ENCODE assay signal across 23 cellular contexts in genomic region chr3:22377421-22377820, GRCh38.
A peak's percentile ranks its signal among the peaks of the same experiment; 100 is the strongest.
DNase-seq lines count a peak whose midpoint lies in the region; TF ChIP-seq lines count a peak whose summit lies in the region.
"Had no signal": no experiment of that assay in that cellular context is flagged by ENCODE, and none has a peak within 500 bp of the region (broad histone marks: within the 10 kb centered on the region; RNA-seq: fewer than 3 reads in every experiment).

No MANE protein-coding gene starts in this region.

- H3K79me2 ChIP-seq in SK-N-SH (ENCODE audit: insufficient read depth) (no peaks in the 10 kb centered on the region), fibroblast of lung (ENCODE audit: control insufficient read depth, insufficient read depth, low read length) (no peaks in the 10 kb centered on the region)

- CTCF ChIA-PET in SK-N-SH (lab: Yijun Ruan, JAX): no interaction called here

- H3K9ac ChIP-seq in SK-N-SH (no peak overlapping the region), fibroblast of lung (ENCODE audit: insufficient read depth, low read length) (no peak overlapping the region)

- H3K27ac ChIP-seq in SK-N-SH (ENCODE audit: low read depth in 2 of 2, low read length in 1 of 2): peak overlapping the region; percentile 42 to 43; a peak in 3 of 4 replicates
- no peak overlapping the region for H3K27ac ChIP-seq in fibroblast of lung (ENCODE audit: insufficient read depth, low read length)
- H3K27ac ChIP-seq: left ventricle myocardium inferior, RWPE1, skin epidermis, suprapubic skin had no signal

- H3K36me3 ChIP-seq in SK-N-SH (replicated peaks in 1 of 2; ENCODE audit: control insufficient read depth in 1 of 2, insufficient read depth in 2 of 2, low read length in 1 of 2) (no peaks in the 10 kb centered on the region), fibroblast of lung (ENCODE audit: control insufficient read depth, insufficient read depth, low read length) (no peaks in the 10 kb centered on the region)
- H3K36me3 ChIP-seq: left ventricle myocardium inferior, suprapubic skin had no signal

- no peaks in the 10 kb centered on the region for H3K9me3 ChIP-seq in SK-N-SH
- no peaks in the 10 kb centered on the region for H3K9me3 ChIP-seq in fibroblast of lung (ENCODE audit: control insufficient read depth, insufficient read depth, low read depth, low read length)
- H3K9me3 ChIP-seq: left ventricle myocardium inferior, suprapubic skin had no signal

- H3F3A ChIP-seq in SK-N-SH (replicated peaks; ENCODE audit: insufficient read depth): peaks cover 7% of the 10 kb centered on the region

- DNase-seq in GM04503 (ENCODE audit: low read depth): peak; percentile 18
- no peak for DNase-seq in SK-N-SH
- peak; percentile 38 to 70 for DNase-seq in fibroblast of lung (ENCODE audit: low read depth in 2 of 2)
- peak; percentile 7 for DNase-seq in renal cortical epithelial cell (ENCODE audit: low read depth)
- DNase-seq in OCI-M1 (lab: John Stamatoyannopoulos, UW): no peak
- no peak for DNase-seq in MV-4-11 (lab: John Stamatoyannopoulos, UW)
- no peak for DNase-seq in SK-N-DZ (ENCODE audit: low spot score)
- no peak for DNase-seq in NOMO-1 treated with dmso at 0.1 percent for 144 hours (lab: John Stamatoyannopoulos, UW; ENCODE audit: unreplicated experiment)
- DNase-seq: activated CD4-positive, alpha-beta memory T cell treated with anti-CD3 and anti-CD28 coated beads for 36 hours; activated T-cell treated with anti-CD3 and anti-CD28 coated beads, Interleukin-2, amount 50 U/mL, for 48 hours; Calu3; caudate nucleus; effector CD8-positive, alpha-beta T cell; GDM1; H9; KG1; left ventricle myocardium inferior; NCI-H1105; NCI-H82; T-cell had no signal

- H3K4me3 ChIP-seq in SK-N-SH (ENCODE audit: low read depth in 2 of 2, low read length in 1 of 2) (no peak overlapping the region), fibroblast of lung (replicated peaks in 1 of 4; ENCODE audit: control extremely low read depth in 1 of 4, insufficient read depth in 1 of 4, low read depth in 3 of 4, low read length in 4 of 4) (no peak overlapping the region)
- H3K4me3 ChIP-seq: left ventricle myocardium inferior, skin epidermis, suprapubic skin had no signal

- peaks cover 0 to 4% of the 10 kb centered on the region in 2 experiments; a peak in 2 of 4 replicates for H3K4me1 ChIP-seq in SK-N-SH (ENCODE audit: control insufficient read depth in 1 of 2, insufficient read depth in 2 of 2, low read depth in 1 of 2, low read length in 1 of 2)
- no peaks in the 10 kb centered on the region for H3K4me1 ChIP-seq in fibroblast of lung (ENCODE audit: control insufficient read depth, extremely low read depth, insufficient read depth, low read length)

- TF ChIP-seq CTCF in SK-N-SH (IDR thresholded peaks at IDR 0.05) (no peak), fibroblast of lung (conservative IDR thresholded peaks at IDR 0.05 in 1 of 2, IDR thresholded peaks at IDR 0.05 in 1 of 2; ENCODE audit: low read depth in 1 of 2, low read length in 2 of 2) (no peak)

- H4K20me1 ChIP-seq in SK-N-SH (ENCODE audit: insufficient read depth): no peaks in the 10 kb centered on the region
- no peaks in the 10 kb centered on the region for H4K20me1 ChIP-seq in fibroblast of lung (ENCODE audit: control insufficient read depth, extremely low read depth, insufficient read depth, low read length)

- TF ChIP-seq RAD21 in SK-N-SH (IDR thresholded peaks at IDR 0.05; ENCODE audit: low read length): no peak

- no peak overlapping the region for H2AFZ ChIP-seq in SK-N-SH (ENCODE audit: low read depth)
- H2AFZ ChIP-seq in fibroblast of lung (ENCODE audit: low read length): no peak overlapping the region

- 0 out of 2 replicates have a peak overlapping the region, but pooled peaks have one; percentile 19 for H3K4me2 ChIP-seq in SK-N-SH
- H3K4me2 ChIP-seq in fibroblast of lung (ENCODE audit: extremely low read depth, insufficient read depth, low read length): no peak overlapping the region

- H3K27me3 ChIP-seq in SK-N-SH (ENCODE audit: insufficient read depth): no peaks in the 10 kb centered on the region
- H3K27me3 ChIP-seq in fibroblast of lung (ENCODE audit: control insufficient read depth, insufficient read depth, low read length): peaks cover 6% of the 10 kb centered on the region

- TF ChIP-seq EP300 in SK-N-SH (IDR thresholded peaks at IDR 0.05; ENCODE audit: borderline replicate concordance in 1 of 2, low read depth in 1 of 2, low read length in 1 of 2): peak in 1 of 2 experiments; percentile 41; a peak in 1 of 4 replicates

- no peaks in the 10 kb centered on the region for H3K9me2 ChIP-seq in SK-N-SH

- POLR2A ChIA-PET in SK-N-SH (lab: Yijun Ruan, JAX): no interaction called here

TF ChIP-seq in SK-N-SH, 30 proteins besides CTCF, POLR2A, EP300 and RAD21 (continues in another document):
- TF ChIP-seq NFIC (IDR thresholded peaks at IDR 0.05; ENCODE audit: borderline replicate concordance) (peak; percentile 37; the same call in 1 of the 2 replicates), YY1 (IDR thresholded peaks at IDR 0.05; ENCODE audit: low read depth) (no peak), RFX5 (IDR thresholded peaks at IDR 0.05; ENCODE audit: low read length) (no peak), EZH2phosphoT487 (IDR thresholded peaks at IDR 0.05; ENCODE audit: borderline replicate concordance, low read depth) (no peak), PBX3 (IDR thresholded peaks at IDR 0.05) (peak; percentile 72), MAX (IDR thresholded peaks at IDR 0.05; ENCODE audit: low read depth) (no peak), JUND (IDR thresholded peaks at IDR 0.05) (peak; percentile 72), GABPA (IDR thresholded peaks at IDR 0.05; ENCODE audit: low read depth) (no peak), FOSL2 (IDR thresholded peaks at IDR 0.05; ENCODE audit: borderline replicate concordance, low read depth) (peak; percentile 69; the same call in 1 of the 2 replicates), FOXM1 (IDR thresholded peaks at IDR 0.05; ENCODE audit: low read depth) (no peak; the same call in 1 of the 2 replicates), USF1 (IDR thresholded peaks at IDR 0.05; ENCODE audit: borderline replicate concordance, low read depth) (no peak), TAF1 (IDR thresholded peaks at IDR 0.05; ENCODE audit: borderline replicate concordance, low read depth, low read length) (no peak), TEAD4 (IDR thresholded peaks at IDR 0.05; ENCODE audit: borderline replicate concordance, insufficient read depth) (0 out of 2 replicates have a peak, but pooled peaks have one; percentile 42), NRF1 (IDR thresholded peaks at IDR 0.05; ENCODE audit: low read depth, low read length) (no peak), POLR2AphosphoS5 (IDR thresholded peaks at IDR 0.05; ENCODE audit: low read depth, low read length) (no peak), ZBTB33 (IDR thresholded peaks at IDR 0.05; ENCODE audit: borderline replicate concordance, low read depth) (no peak), SIN3A (IDR thresholded peaks at IDR 0.05; ENCODE audit: borderline replicate concordance, low read depth, low read length) (no peak), IRF3 (IDR thresholded peaks at IDR 0.05; ENCODE audit: low read depth, low read length) (no peak), MEF2A (IDR thresholded peaks at IDR 0.05; ENCODE audit: borderline replicate concordance, low read depth) (no peak)

Comparison
In these comparisons a context has a peak if more than half of its experiments do, and no peak if none do; other contexts are left out.
1. DNase-seq: peak in GM04503 (single experiment), fibroblast of lung (2 of 2) and renal cortical epithelial cell (single experiment); none in SK-N-SH (single experiment), OCI-M1 (single experiment), MV-4-11 (single experiment), SK-N-DZ (single experiment) and NOMO-1 treated with dmso at 0.1 percent for 144 hours (single experiment).